Comparison of ENCODE assay signal across 8 cellular contexts in the genomic region with DNA sequence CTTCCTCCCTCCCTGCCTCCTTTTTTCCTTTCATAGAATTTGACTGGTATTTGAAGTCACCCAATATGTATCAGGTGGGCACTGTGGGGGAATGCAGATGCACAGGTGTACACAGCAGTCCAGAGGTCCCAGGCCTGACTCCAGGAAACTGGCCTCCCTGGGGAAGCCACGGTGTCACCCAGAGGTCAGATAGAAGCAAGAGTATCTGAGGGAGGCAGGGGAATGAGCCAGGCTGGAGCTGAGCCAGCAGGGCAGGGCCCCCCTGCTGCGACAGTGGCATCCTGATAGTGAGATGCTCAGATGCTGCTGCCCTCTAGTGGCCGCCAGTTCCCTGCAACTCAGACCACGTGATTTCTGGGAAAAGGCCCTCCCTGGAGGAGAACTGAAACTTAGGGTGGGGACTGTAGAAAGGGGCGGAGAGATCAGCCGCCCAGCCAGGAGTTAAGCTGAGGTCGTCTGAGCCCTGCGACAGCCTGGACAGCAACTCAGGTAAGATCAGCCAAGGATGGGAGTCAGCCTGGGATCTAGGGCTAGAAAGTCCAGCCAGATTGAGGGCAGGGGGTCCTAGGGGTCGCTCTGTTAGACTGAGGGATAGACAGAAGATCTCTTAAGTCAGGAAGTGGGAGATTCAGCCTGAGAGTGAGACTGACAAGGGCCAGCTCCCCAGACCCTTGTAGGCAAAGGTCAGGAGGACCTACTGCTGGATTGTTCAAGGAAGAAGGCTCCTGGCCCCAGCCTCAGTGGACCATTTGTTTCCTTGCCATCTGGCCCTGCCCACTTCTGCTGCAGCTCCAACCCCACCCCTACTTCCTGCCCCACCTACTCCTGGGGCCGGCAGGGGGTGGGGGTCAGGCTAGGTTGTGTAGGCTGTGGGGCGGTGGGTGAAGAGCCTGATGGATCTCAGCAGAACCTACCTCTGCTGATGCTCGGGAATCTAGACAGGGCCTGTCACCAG. TPM values are rescaled to one million over a fixed set of nuclear protein-coding genes. Genes with fewer than 3 reads are reported as not detected.
DNase-seq lines count a peak whose midpoint lies in the region; ATAC-seq, FAIRE-seq and TF ChIP-seq lines count a peak whose summit lies in the region.

Gene IRF9 (plus strand): TSS at position 416 of the 955 bp plus-strand sequence. CDS start 880 bp downstream, outside the sequence.

- DNase-seq in BE2C = peak; percentile 96
- peak; percentile 95 for DNase-seq in NCI-H460 (ENCODE audit: extremely low read depth, low read depth)
- DNase-seq in activated CD4-positive, CD25-positive, alpha-beta regulatory T cell treated with anti-CD3 and anti-CD28 coated beads, Interleukin-2, amount 50 U/mL, for 72 hours = peak; percentile 98
- peak; percentile 94 for DNase-seq in cerebellum (ENCODE audit: low spot score)
- DNase-seq in kidney = peak; percentile 98
- DNase-seq in stimulated activated CD4-positive, alpha-beta T cell treated with anti-CD3 and anti-CD28 coated beads, Interleukin-15, amount 100 ng/mL, for 24 hours = peak; percentile 96

- H3K4me3 ChIP-seq in BE2C (ENCODE audit: low read depth, low read length) (peak within 1 kb of the TSS; percentile 65), kidney (ENCODE audit: low read length in 2 of 2) (peak within 1 kb of the TSS; percentile 98)

- FAIRE-seq in kidney (lab: Jason Lieb, UNC) = no peak

- peak within 1 kb of the TSS; percentile 96 to 98 for H3K9ac ChIP-seq in kidney (ENCODE audit: low read length in 2 of 2)

- H3K4me1 ChIP-seq in BE2C (peaks cover 8% of the 10 kb centered on the region), kidney (ENCODE audit: control insufficient read depth in 1 of 2, insufficient read depth in 1 of 2, low read depth in 1 of 2, low read length in 2 of 2) (peaks cover 11 to 20% of the 10 kb centered on the region in 2 donors)

- peak; percentile 97 for TF ChIP-seq POLR2A in GM19099 (IDR thresholded peaks at IDR 0.05; ENCODE audit: extremely low read depth, insufficient read length, low read depth)

- H3K36me3 ChIP-seq in BE2C (peaks cover 21% of the 10 kb centered on the region), kidney (ENCODE audit: control insufficient read depth in 1 of 2, insufficient read depth in 2 of 2, low read length in 2 of 2) (peaks cover 42 to 59% of the 10 kb centered on the region in 2 donors)

- intact Hi-C loops in kidney (cut with DNase I) = no loop called here

- no peaks in the 10 kb centered on the region for H3K27me3 ChIP-seq in BE2C

- peak within 1 kb of the TSS; percentile 98 to 99 for H3K27ac ChIP-seq in kidney (ENCODE audit: low read depth in 2 of 2, low read length in 2 of 2)

- H3K9me3 ChIP-seq in BE2C (no peaks in the 10 kb centered on the region), kidney (ENCODE audit: control insufficient read depth in 1 of 2, low read length in 2 of 2) (no peaks in the 10 kb centered on the region)

- ATAC-seq in HG03432 (IDR thresholded peaks at IDR 0.05; ENCODE audit: unreplicated experiment) = peak; percentile 85

- TF ChIP-seq CTCF in BE2C (IDR thresholded peaks at IDR 0.05; ENCODE audit: low read depth, low read length) (peak; percentile 92), kidney (IDR thresholded peaks at IDR 0.05; ENCODE audit: borderline replicate concordance, extremely low read depth, insufficient read depth) (peak; percentile 92)

RNA-seq across cellular contexts. Expression of gene IRF9, which starts in this region (rescaled TPM):
- polyA plus RNA-seq in BE2C (2012; ENCODE audit: insufficient read depth, insufficient read length, low read depth) = 16.1 TPM
- 14.9 and 16.8 TPM in 2 replicates for total RNA-seq in NCI-H460 (2014; rRNA removed; shearing (Covaris generic))
- polyA plus RNA-seq in NCI-H460 (2014; cell fraction: nucleus; rRNA removed) = 30.8 and 39.5 TPM in 2 replicates
- total RNA-seq in cerebellum = 14.0 TPM
- total RNA-seq in kidney = 141 TPM
- 88.9 TPM for polyA plus RNA-seq in kidney (ENCODE audit: insufficient read depth, low read depth, low replicate concordance)

Comparison
In these comparisons a context has a peak if more than half of its experiments do, and no peak if none do; other contexts are left out.
1. Peak in every context shown above with its lines: DNase-seq, ATAC-seq, H3K4me3 ChIP-seq and H3K27ac ChIP-seq.